Comparison of ENCODE assay signal across 8 cellular contexts in genomic region chr9:137726336-137726735, GRCh38.
DNase-seq lines count a peak whose midpoint lies in the region; ATAC-seq and TF ChIP-seq lines count a peak whose summit lies in the region.
"Not testable (repeated sequence)": the region's sequence is repeated elsewhere in the genome, so short reads cannot be mapped to it uniquely, and the experiment has no call there.

No MANE protein-coding gene starts in this region.

- H3K4me1 Mint-ChIP-seq in CD4-positive, alpha-beta T cell (ENCODE audit: low read depth) = peaks cover 68% of the 10 kb centered on the region
- H3K4me1 Mint-ChIP-seq in WTC11 = peaks cover 32% of the 10 kb centered on the region
- H3K4me1 Mint-ChIP-seq in glutamatergic neuron (ENCODE audit: low read depth, unreplicated experiment) = not testable (repeated sequence)

- not testable (repeated sequence) for H3K27me3 Mint-ChIP-seq in CD4-positive, alpha-beta T cell; WTC11 (ENCODE audit: low read depth)
- peaks cover 14% of the 10 kb centered on the region for H3K27me3 Mint-ChIP-seq in glutamatergic neuron (ENCODE audit: unreplicated experiment)

- ATAC-seq in CD4-positive, alpha-beta T cell (ENCODE audit: poor library complexity); WTC11: not testable (repeated sequence)
- ATAC-seq in GM18867 (IDR thresholded peaks at IDR 0.05; ENCODE audit: unreplicated experiment) (peak; percentile 81), GM19467 (IDR thresholded peaks at IDR 0.05; ENCODE audit: unreplicated experiment) (peak; percentile 77), GM21737 (IDR thresholded peaks at IDR 0.05; ENCODE audit: unreplicated experiment) (peak; percentile 77), HG02938 (IDR thresholded peaks at IDR 0.05; ENCODE audit: unreplicated experiment) (peak; percentile 67), HG03159 (IDR thresholded peaks at IDR 0.05; ENCODE audit: unreplicated experiment) (peak; percentile 66)

- intact Hi-C loops in CD4-positive, alpha-beta T cell (cut with DNase I, micrococcal nuclease) = not testable (repeated sequence)

- H3K27ac ChIP-seq in CD4-positive, alpha-beta T cell (ENCODE audit: low read depth, low read length) = not testable (repeated sequence)

- CTCF ChIA-PET in CD4-positive, alpha-beta T cell (lab: Charles Lee) = not testable (repeated sequence)
- CTCF ChIA-PET in WTC11 (lab: Charles Lee) = interaction anchor here (1.0 kb wide), 1 partner anchor 53 kb away, joined by 3 read pairs; no protein-coding TSS in a partner anchor

- peaks cover 83% of the 10 kb centered on the region for H3K36me3 Mint-ChIP-seq in CD4-positive, alpha-beta T cell (ENCODE audit: low read depth)
- H3K36me3 Mint-ChIP-seq in WTC11 (peaks cover 63% of the 10 kb centered on the region), glutamatergic neuron (ENCODE audit: unreplicated experiment) (peaks cover 37% of the 10 kb centered on the region)

- peak overlapping the region; percentile 95 for H3K27ac Mint-ChIP-seq in CD4-positive, alpha-beta T cell
- peak overlapping the region; percentile 97 for H3K27ac Mint-ChIP-seq in WTC11
- not testable (repeated sequence) for H3K27ac Mint-ChIP-seq in glutamatergic neuron (ENCODE audit: unreplicated experiment)

- not testable (repeated sequence) for TF ChIP-seq CTCF in CD4-positive, alpha-beta T cell (IDR thresholded peaks at IDR 0.05); WTC11 (IDR thresholded peaks at IDR 0.05); glutamatergic neuron (IDR thresholded peaks at IDR 0.05; ENCODE audit: partially characterized antibody, unreplicated experiment)

- H3K9me3 Mint-ChIP-seq in CD4-positive, alpha-beta T cell; WTC11: not testable (repeated sequence)
- peaks cover 26% of the 10 kb centered on the region for H3K9me3 Mint-ChIP-seq in glutamatergic neuron (ENCODE audit: unreplicated experiment)

- not testable (repeated sequence) for H3K27me3 ChIP-seq in CD4-positive, alpha-beta T cell (ENCODE audit: control insufficient read depth, insufficient read depth, low read length)

- H3K4me3 Mint-ChIP-seq in CD4-positive, alpha-beta T cell; WTC11: not testable (repeated sequence)
- H3K4me3 Mint-ChIP-seq in glutamatergic neuron (ENCODE audit: unreplicated experiment) = peak overlapping the region; percentile 23

- POLR2A ChIA-PET in CD4-positive, alpha-beta T cell (lab: Charles Lee); WTC11 (lab: Charles Lee): not testable (repeated sequence)

- DNase-seq in CD4-positive, alpha-beta T cell; WTC11 (ENCODE audit: low spot score); glutamatergic neuron: not testable (repeated sequence)

- H3K9me3 ChIP-seq in CD4-positive, alpha-beta T cell (ENCODE audit: control insufficient read depth, low read length) = not testable (repeated sequence)
